In the genomic region with DNA sequence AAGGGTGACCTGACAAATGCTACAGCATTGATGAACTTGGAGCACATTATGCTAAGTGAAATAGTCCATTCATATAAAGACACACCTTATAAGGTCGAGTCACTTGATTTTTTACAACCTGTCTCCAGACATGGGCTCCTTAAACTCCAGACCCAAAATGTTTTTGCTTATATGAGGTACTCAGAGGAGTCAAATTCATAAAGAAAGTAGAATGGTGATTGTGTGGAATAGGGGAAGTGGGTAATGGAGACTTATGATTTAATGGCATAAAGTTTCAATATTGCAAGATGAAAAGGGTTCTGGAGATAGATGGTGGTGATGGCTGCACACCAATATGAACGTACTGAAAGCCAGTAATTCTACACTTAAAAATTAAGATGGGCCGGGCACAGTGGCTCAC, we compare ENCODE assay signal across 2 cellular contexts.
TF ChIP-seq lines count a peak whose summit lies in the region.

No MANE protein-coding gene starts in this region.

TF ChIP-seq in HepG2, 621 proteins besides CTCF, POLR2A, EP300 and RAD21:
- TF ChIP-seq, protein P1, sequence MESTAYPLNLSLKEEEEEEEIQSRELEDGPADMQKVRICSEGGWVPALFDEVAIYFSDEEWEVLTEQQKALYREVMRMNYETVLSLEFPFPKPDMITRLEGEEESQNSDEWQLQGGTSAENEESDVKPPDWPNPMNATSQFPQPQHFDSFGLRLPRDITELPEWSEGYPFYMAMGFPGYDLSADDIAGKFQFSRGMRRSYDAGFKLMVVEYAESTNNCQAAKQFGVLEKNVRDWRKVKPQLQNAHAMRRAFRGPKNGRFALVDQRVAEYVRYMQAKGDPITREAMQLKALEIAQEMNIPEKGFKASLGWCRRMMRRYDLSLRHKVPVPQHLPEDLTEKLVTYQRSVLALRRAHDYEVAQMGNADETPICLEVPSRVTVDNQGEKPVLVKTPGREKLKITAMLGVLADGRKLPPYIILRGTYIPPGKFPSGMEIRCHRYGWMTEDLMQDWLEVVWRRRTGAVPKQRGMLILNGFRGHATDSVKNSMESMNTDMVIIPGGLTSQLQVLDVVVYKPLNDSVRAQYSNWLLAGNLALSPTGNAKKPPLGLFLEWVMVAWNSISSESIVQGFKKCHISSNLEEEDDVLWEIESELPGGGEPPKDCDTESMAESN (CRISPR knock-in tag; conservative IDR thresholded peaks at IDR 0.05): no peak
- no peak for TF ChIP-seq NCOR1 (IDR thresholded peaks at IDR 0.05; ENCODE audit: borderline replicate concordance, low read length)
- TF ChIP-seq KDM5A (IDR thresholded peaks at IDR 0.05; ENCODE audit: borderline replicate concordance, low read length): no peak
- TF ChIP-seq, protein P2, sequence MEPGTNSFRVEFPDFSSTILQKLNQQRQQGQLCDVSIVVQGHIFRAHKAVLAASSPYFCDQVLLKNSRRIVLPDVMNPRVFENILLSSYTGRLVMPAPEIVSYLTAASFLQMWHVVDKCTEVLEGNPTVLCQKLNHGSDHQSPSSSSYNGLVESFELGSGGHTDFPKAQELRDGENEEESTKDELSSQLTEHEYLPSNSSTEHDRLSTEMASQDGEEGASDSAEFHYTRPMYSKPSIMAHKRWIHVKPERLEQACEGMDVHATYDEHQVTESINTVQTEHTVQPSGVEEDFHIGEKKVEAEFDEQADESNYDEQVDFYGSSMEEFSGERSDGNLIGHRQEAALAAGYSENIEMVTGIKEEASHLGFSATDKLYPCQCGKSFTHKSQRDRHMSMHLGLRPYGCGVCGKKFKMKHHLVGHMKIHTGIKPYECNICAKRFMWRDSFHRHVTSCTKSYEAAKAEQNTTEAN (CRISPR knock-in tag; conservative IDR thresholded peaks at IDR 0.05): no peak
- no peak for TF ChIP-seq RCOR2 (CRISPR knock-in tag; IDR thresholded peaks at IDR 0.05)
- no peak for TF ChIP-seq HNF4A (CRISPR knock-in tag; IDR thresholded peaks at IDR 0.05)
- TF ChIP-seq KLF9 (CRISPR knock-in tag; IDR thresholded peaks at IDR 0.05; ENCODE audit: low read depth): no peak
- no peak for TF ChIP-seq TARDBP (CRISPR knock-in tag; IDR thresholded peaks at IDR 0.05)
- TF ChIP-seq, protein P3, sequence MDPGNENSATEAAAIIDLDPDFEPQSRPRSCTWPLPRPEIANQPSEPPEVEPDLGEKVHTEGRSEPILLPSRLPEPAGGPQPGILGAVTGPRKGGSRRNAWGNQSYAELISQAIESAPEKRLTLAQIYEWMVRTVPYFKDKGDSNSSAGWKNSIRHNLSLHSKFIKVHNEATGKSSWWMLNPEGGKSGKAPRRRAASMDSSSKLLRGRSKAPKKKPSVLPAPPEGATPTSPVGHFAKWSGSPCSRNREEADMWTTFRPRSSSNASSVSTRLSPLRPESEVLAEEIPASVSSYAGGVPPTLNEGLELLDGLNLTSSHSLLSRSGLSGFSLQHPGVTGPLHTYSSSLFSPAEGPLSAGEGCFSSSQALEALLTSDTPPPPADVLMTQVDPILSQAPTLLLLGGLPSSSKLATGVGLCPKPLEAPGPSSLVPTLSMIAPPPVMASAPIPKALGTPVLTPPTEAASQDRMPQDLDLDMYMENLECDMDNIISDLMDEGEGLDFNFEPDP (CRISPR knock-in tag; conservative IDR thresholded peaks at IDR 0.05): no peak
- TF ChIP-seq, protein P4, sequence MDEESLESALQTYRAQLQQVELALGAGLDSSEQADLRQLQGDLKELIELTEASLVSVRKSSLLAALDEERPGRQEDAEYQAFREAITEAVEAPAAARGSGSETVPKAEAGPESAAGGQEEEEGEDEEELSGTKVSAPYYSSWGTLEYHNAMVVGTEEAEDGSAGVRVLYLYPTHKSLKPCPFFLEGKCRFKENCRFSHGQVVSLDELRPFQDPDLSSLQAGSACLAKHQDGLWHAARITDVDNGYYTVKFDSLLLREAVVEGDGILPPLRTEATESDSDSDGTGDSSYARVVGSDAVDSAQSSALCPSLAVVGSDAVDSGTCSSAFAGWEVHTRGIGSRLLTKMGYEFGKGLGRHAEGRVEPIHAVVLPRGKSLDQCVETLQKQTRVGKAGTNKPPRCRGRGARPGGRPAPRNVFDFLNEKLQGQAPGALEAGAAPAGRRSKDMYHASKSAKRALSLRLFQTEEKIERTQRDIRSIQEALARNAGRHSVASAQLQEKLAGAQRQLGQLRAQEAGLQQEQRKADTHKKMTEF (CRISPR knock-in tag; IDR thresholded peaks at IDR 0.05): no peak
- TF ChIP-seq KDM4B (CRISPR knock-in tag; IDR thresholded peaks at IDR 0.05): no peak
- no peak for TF ChIP-seq ZNF34 (CRISPR knock-in tag; IDR thresholded peaks at IDR 0.05; ENCODE audit: borderline replicate concordance)
- TF ChIP-seq FOXP1 (IDR thresholded peaks at IDR 0.05): no peak
- TF ChIP-seq FOXP1 (CRISPR knock-in tag; IDR thresholded peaks at IDR 0.05): no peak
- TF ChIP-seq ZNF530 (CRISPR knock-in tag; IDR thresholded peaks at IDR 0.05; ENCODE audit: low read depth): no peak
- no peak for TF ChIP-seq ZNF605 (CRISPR knock-in tag; IDR thresholded peaks at IDR 0.05)

TF ChIP-seq in GM12878, 131 proteins besides CTCF, POLR2A, EP300 and RAD21:
- TF ChIP-seq SPI1 (IDR thresholded peaks at IDR 0.05; ENCODE audit: borderline replicate concordance, insufficient read depth, low read depth, low read length) (peak; percentile 57; the same call in 1 of the 2 replicates), TCF12 (IDR thresholded peaks at IDR 0.05; ENCODE audit: low read depth, low read length) (no peak), MYC (IDR thresholded peaks at IDR 0.05; ENCODE audit: insufficient read depth, insufficient read length, insufficient replicate concordance, low read length, severe bottlenecking) (no peak), TAF1 (IDR thresholded peaks at IDR 0.05; ENCODE audit: borderline replicate concordance, low read depth, low read length) (no peak), SMC3 (IDR thresholded peaks at IDR 0.05; ENCODE audit: borderline replicate concordance, low read length) (no peak), NR2F1 (conservative IDR thresholded peaks at IDR 0.05) (no peak), TCF3 (IDR thresholded peaks at IDR 0.05; ENCODE audit: borderline replicate concordance, insufficient read depth, low read depth, low read length) (no peak)
TF ChIP-seq in GM12878: peak in this region for 1.
